ENCODE assay signal across 1 cellular context in genomic region chr20:31576751-31577150, GRCh38.
TF ChIP-seq lines count a peak whose summit lies in the region.

No MANE protein-coding gene starts in this region.

TF ChIP-seq in A549, 52 proteins besides CTCF, POLR2A, EP300 and RAD21 (continued from another document):
- no peak for TF ChIP-seq USF2 (IDR thresholded peaks at IDR 0.05)
- TF ChIP-seq PBX3 (IDR thresholded peaks at IDR 0.05) = no peak
- TF ChIP-seq GATA3 (IDR thresholded peaks at IDR 0.05; ENCODE audit: borderline replicate concordance) = no peak
- no peak for TF ChIP-seq SMC3 (IDR thresholded peaks at IDR 0.05)
- TF ChIP-seq RFX5 (IDR thresholded peaks at IDR 0.05) = no peak
- TF ChIP-seq BHLHE40 (IDR thresholded peaks at IDR 0.05; ENCODE audit: low read depth, low read length) = no peak
TF ChIP-seq in A549: peak in this region for 0.
